Comparison of ENCODE assay signal across 17 cellular contexts in genomic region chr9:77729177-77729576, GRCh38.
DNase-seq lines count a peak whose midpoint lies in the region; ATAC-seq and TF ChIP-seq lines count a peak whose summit lies in the region.
"Had no signal": no experiment of that assay in that cellular context is flagged by ENCODE, and none has a peak within 500 bp of the region (broad histone marks: within the 10 kb centered on the region; RNA-seq: fewer than 3 reads in every experiment).

No MANE protein-coding gene starts in this region.

- no peak overlapping the region for H3K4me3 Mint-ChIP-seq in activated CD4-positive, alpha-beta T cell treated with anti-CD3 and anti-CD28 coated beads for 36 hours
- no peak overlapping the region for H3K4me3 Mint-ChIP-seq in activated CD4-positive, alpha-beta T cell treated with anti-CD3 and anti-CD28 coated beads, Interleukin-2, amount 10 ng/mL, durations not matched to agents 7 days and 5 days
- H3K4me3 Mint-ChIP-seq in CD14-positive monocyte, result no peak overlapping the region
- H3K4me3 Mint-ChIP-seq in activated T-helper 2 cell treated with anti-CD3 and anti-CD28 coated beads, Interferon-gamma antibody, Interleukin-2, Interleukin-4, amounts not matched to agents 10 μg/mL and 5 μg/mL and 100 μg/mL, durations not matched to agents 14 hours and 24 hours and 36 hours (ENCODE audit: low read depth), result no peak overlapping the region
- H3K4me3 Mint-ChIP-seq in mesothelial cell of epicardium, result no peak overlapping the region
- H3K4me3 Mint-ChIP-seq: H9 had no signal

- H3K4me1 Mint-ChIP-seq in activated CD4-positive, alpha-beta T cell treated with anti-CD3 and anti-CD28 coated beads for 36 hours, result peaks cover 77% of the 10 kb centered on the region
- peaks cover 26% of the 10 kb centered on the region for H3K4me1 Mint-ChIP-seq in activated CD4-positive, alpha-beta T cell treated with anti-CD3 and anti-CD28 coated beads, Interleukin-2, amount 10 ng/mL, durations not matched to agents 7 days and 5 days
- H3K4me1 Mint-ChIP-seq in CD14-positive monocyte, result peaks cover 20% of the 10 kb centered on the region
- peaks cover 36% of the 10 kb centered on the region for H3K4me1 Mint-ChIP-seq in activated T-helper 2 cell treated with anti-CD3 and anti-CD28 coated beads, Interferon-gamma antibody, Interleukin-2, Interleukin-4, amounts not matched to agents 10 μg/mL and 5 μg/mL and 100 μg/mL, durations not matched to agents 14 hours and 24 hours and 36 hours (ENCODE audit: low read depth)
- H3K4me1 Mint-ChIP-seq in mesothelial cell of epicardium, result peaks cover 10% of the 10 kb centered on the region

- peak; percentile 50 for ATAC-seq in activated CD4-positive, alpha-beta T cell treated with anti-CD3 and anti-CD28 coated beads for 36 hours
- ATAC-seq in HG03097 (IDR thresholded peaks at IDR 0.05; ENCODE audit: low FRiP score, unreplicated experiment), result no peak
- ATAC-seq: HepG2 had no signal

- no peaks in the 10 kb centered on the region for H3K27me3 ChIP-seq in MG63
- H3K27me3 ChIP-seq: BLaER1 treated with 17β-estradiol and CSF1 and Interleukin-3, amounts not matched to agents 10 nM and 100 nM had no signal

- peak overlapping the region; percentile 89 for H3K27ac Mint-ChIP-seq in activated CD4-positive, alpha-beta T cell treated with anti-CD3 and anti-CD28 coated beads for 36 hours
- H3K27ac Mint-ChIP-seq in activated CD4-positive, alpha-beta T cell treated with anti-CD3 and anti-CD28 coated beads, Interleukin-2, amount 10 ng/mL, durations not matched to agents 7 days and 5 days, result no peak overlapping the region
- H3K27ac Mint-ChIP-seq in CD14-positive monocyte (peak overlapping the region in 4 of 7 donors; percentile 22 to 79 (median 34)), mesothelial cell of epicardium (peak overlapping the region; percentile 15)
- peak overlapping the region; percentile 64 for H3K27ac Mint-ChIP-seq in activated T-helper 2 cell treated with anti-CD3 and anti-CD28 coated beads, Interferon-gamma antibody, Interleukin-2, Interleukin-4, amounts not matched to agents 10 μg/mL and 5 μg/mL and 100 μg/mL, durations not matched to agents 14 hours and 24 hours and 36 hours
- H3K27ac Mint-ChIP-seq: H9 had no signal

- POLR2A ChIA-PET in activated CD4-positive, alpha-beta T cell treated with anti-CD3 and anti-CD28 coated beads for 36 hours (lab: Charles Lee), result interaction anchor here (0.5 to 1.1 kb wide), 3 partner anchors 10 to 302 kb away, joined by 4 to 5 read pairs (median 5); no protein-coding TSS in a partner anchor
- POLR2A ChIA-PET in activated CD4-positive, alpha-beta T cell treated with anti-CD3 and anti-CD28 coated beads, Interleukin-2, amount 10 ng/mL, durations not matched to agents 7 days and 5 days (lab: Charles Lee), result no interaction called here

- H3K36me3 Mint-ChIP-seq in activated CD4-positive, alpha-beta T cell treated with anti-CD3 and anti-CD28 coated beads for 36 hours (ENCODE audit: low read depth), result peaks cover 44% of the 10 kb centered on the region
- peaks cover 37% of the 10 kb centered on the region for H3K36me3 Mint-ChIP-seq in activated CD4-positive, alpha-beta T cell treated with anti-CD3 and anti-CD28 coated beads, Interleukin-2, amount 10 ng/mL, durations not matched to agents 7 days and 5 days (ENCODE audit: low read depth)
- H3K36me3 Mint-ChIP-seq in CD14-positive monocyte (peaks cover 55 to 62% of the 10 kb centered on the region in 2 donors), mesothelial cell of epicardium (peaks cover 32% of the 10 kb centered on the region)
- H3K36me3 Mint-ChIP-seq in activated T-helper 2 cell treated with anti-CD3 and anti-CD28 coated beads, Interferon-gamma antibody, Interleukin-2, Interleukin-4, amounts not matched to agents 10 μg/mL and 5 μg/mL and 100 μg/mL, durations not matched to agents 14 hours and 24 hours and 36 hours (ENCODE audit: low read depth), result peaks cover 46% of the 10 kb centered on the region

- no peak for DNase-seq in activated CD4-positive, alpha-beta T cell treated with anti-CD3 and anti-CD28 coated beads for 36 hours
- DNase-seq in activated CD4-positive, alpha-beta T cell treated with anti-CD3 and anti-CD28 coated beads, Interleukin-2, amount 10 ng/mL, durations not matched to agents 7 days and 5 days, result no peak
- DNase-seq in CD14-positive monocyte (ENCODE audit: low spot score), result no peak
- no peak for DNase-seq in activated T-helper 2 cell treated with anti-CD3 and anti-CD28 coated beads, Interferon-gamma antibody, Interleukin-2, Interleukin-4, amounts not matched to agents 10 μg/mL and 5 μg/mL and 100 μg/mL, durations not matched to agents 14 hours and 24 hours and 36 hours (ENCODE audit: low spot score)
- no peak for DNase-seq in mesothelial cell of epicardium (ENCODE audit: low spot score in 2 of 2, unreplicated experiment in 2 of 2)
- DNase-seq in MG63, result no peak
- no peak for DNase-seq in posterior vena cava (ENCODE audit: low spot score)
- DNase-seq: COR-L47, DMS153, EL, H9, NCI-H1417 treated with DMSO at 0.1 percent for 48 hours, NCI-H2029 treated with DMSO at 0.1 percent for 48 hours, NCI-H510A treated with DMSO at 0.1 percent for 48 hours had no signal

- H3K4me3 ChIP-seq in MG63, result no peak overlapping the region
- H3K4me3 ChIP-seq: BLaER1 treated with 17β-estradiol and CSF1 and Interleukin-3, amounts not matched to agents 10 nM and 100 nM had no signal

- H3K27me3 Mint-ChIP-seq in activated CD4-positive, alpha-beta T cell treated with anti-CD3 and anti-CD28 coated beads for 36 hours, result no peaks in the 10 kb centered on the region
- no peaks in the 10 kb centered on the region for H3K27me3 Mint-ChIP-seq in activated CD4-positive, alpha-beta T cell treated with anti-CD3 and anti-CD28 coated beads, Interleukin-2, amount 10 ng/mL, durations not matched to agents 7 days and 5 days
- H3K27me3 Mint-ChIP-seq in CD14-positive monocyte (ENCODE audit: low read depth in 3 of 3) (no peaks in the 10 kb centered on the region), mesothelial cell of epicardium (ENCODE audit: low read depth) (no peaks in the 10 kb centered on the region)
- no peaks in the 10 kb centered on the region for H3K27me3 Mint-ChIP-seq in activated T-helper 2 cell treated with anti-CD3 and anti-CD28 coated beads, Interferon-gamma antibody, Interleukin-2, Interleukin-4, amounts not matched to agents 10 μg/mL and 5 μg/mL and 100 μg/mL, durations not matched to agents 14 hours and 24 hours and 36 hours (ENCODE audit: low read depth)

- H3K9me3 Mint-ChIP-seq in activated CD4-positive, alpha-beta T cell treated with anti-CD3 and anti-CD28 coated beads for 36 hours (ENCODE audit: low read depth), result peaks cover 2% of the 10 kb centered on the region
- H3K9me3 Mint-ChIP-seq in activated CD4-positive, alpha-beta T cell treated with anti-CD3 and anti-CD28 coated beads, Interleukin-2, amount 10 ng/mL, durations not matched to agents 7 days and 5 days, result peaks cover 2% of the 10 kb centered on the region
- peaks cover 0 to 3% (median 0%) of the 10 kb centered on the region in 7 donors for H3K9me3 Mint-ChIP-seq in CD14-positive monocyte
- H3K9me3 Mint-ChIP-seq in activated T-helper 2 cell treated with anti-CD3 and anti-CD28 coated beads, Interferon-gamma antibody, Interleukin-2, Interleukin-4, amounts not matched to agents 10 μg/mL and 5 μg/mL and 100 μg/mL, durations not matched to agents 14 hours and 24 hours and 36 hours, result no peaks in the 10 kb centered on the region
- H3K9me3 Mint-ChIP-seq in mesothelial cell of epicardium, result no peaks in the 10 kb centered on the region
- H3K9me3 Mint-ChIP-seq: H9 had no signal

- TF ChIP-seq CTCF in CD14-positive monocyte (IDR thresholded peaks at IDR 0.05) (no peak), mesothelial cell of epicardium (IDR thresholded peaks at IDR 0.05; ENCODE audit: unreplicated experiment) (no peak)

- no peaks in the 10 kb centered on the region for H3K36me3 ChIP-seq in MG63

- CTCF ChIA-PET in activated CD4-positive, alpha-beta T cell treated with anti-CD3 and anti-CD28 coated beads for 36 hours (lab: Charles Lee), result interaction anchor here (0.6 to 2.1 kb wide), 10 partner anchors 10 to 317 kb away, joined by 3 to 7 read pairs (median 3); no protein-coding TSS in a partner anchor
- CTCF ChIA-PET in activated CD4-positive, alpha-beta T cell treated with anti-CD3 and anti-CD28 coated beads, Interleukin-2, amount 10 ng/mL, durations not matched to agents 7 days and 5 days (lab: Charles Lee), result interaction anchor here (1.3 kb wide), 1 partner anchor 8 kb away, joined by 3 read pairs; no protein-coding TSS in a partner anchor

- H3K9me3 ChIP-seq in MG63, result no peaks in the 10 kb centered on the region

- intact Hi-C loops in activated CD4-positive, alpha-beta T cell treated with anti-CD3 and anti-CD28 coated beads for 36 hours (cut with DNase I, micrococcal nuclease), result loop anchor here (1.0 to 5.0 kb wide), 4 partner anchors 11 to 252 kb away; no protein-coding TSS in a partner anchor
- intact Hi-C loops in CD14-positive monocyte (cut with micrococcal nuclease) (no loop called here), posterior vena cava (cut with DNase I) (no loop called here)
- intact Hi-C loops in activated T-helper 2 cell treated with anti-CD3 and anti-CD28 coated beads, Interferon-gamma antibody, Interleukin-2, Interleukin-4, amounts not matched to agents 10 μg/mL and 5 μg/mL and 100 μg/mL, durations not matched to agents 14 hours and 24 hours and 36 hours (cut with micrococcal nuclease), result loop anchor here (1.0 to 10.0 kb wide), 5 partner anchors 11 to 1164 kb away; partner anchors contain the start of gene GNAQ

Comparison
In these comparisons a context has a peak if more than half of its experiments do, and no peak if none do; other contexts are left out.
1. intact Hi-C loops: an anchor here in activated CD4-positive, alpha-beta T cell treated with anti-CD3 and anti-CD28 coated beads for 36 hours (1.0 to 5.0 kb wide) and activated T-helper 2 cell treated with anti-CD3 and anti-CD28 coated beads, Interferon-gamma antibody, Interleukin-2, Interleukin-4, amounts not matched to agents 10 μg/mL and 5 μg/mL and 100 μg/mL, durations not matched to agents 14 hours and 24 hours and 36 hours (1.0 to 10.0 kb wide); none called in CD14-positive monocyte and posterior vena cava.